Comparison of ENCODE assay signal across 8 cellular contexts in genomic region chr16:28845173-28846079, GRCh38. TPM values are rescaled to one million over a fixed set of nuclear protein-coding genes. Genes with fewer than 3 reads are reported as not detected.
DNase-seq lines count a peak whose midpoint lies in the region; ATAC-seq and TF ChIP-seq lines count a peak whose summit lies in the region.

No MANE protein-coding gene starts in this region.

- no peaks in the 10 kb centered on the region for H3K27me3 Mint-ChIP-seq in stimulated activated naive CD8-positive, alpha-beta T cell treated with anti-CD3 and anti-CD28 coated beads, Interleukin-15, amount 100 ng/mL, for 72 hours

- H3K79me2 ChIP-seq in OCI-LY7 (ENCODE audit: insufficient read depth, low read depth, low read length) (peaks cover 31% of the 10 kb centered on the region), mammary epithelial cell (ENCODE audit: insufficient read depth, low read length) (peaks cover 41% of the 10 kb centered on the region)

- intact Hi-C loops in OCI-LY7 (cut with micrococcal nuclease; ENCODE audit: unreplicated experiment) (no loop called here), mammary epithelial cell (cut with micrococcal nuclease) (loop anchor here (1.0 to 2.0 kb wide), 4 partner anchors 18 to 99 kb away; partner anchors contain the start of genes RABEP2 and SH2B1), right lobe of liver (cut with DNase I) (no loop called here)

- H3K4me2 ChIP-seq in OCI-LY7 (ENCODE audit: low read length), result peak overlapping the region; percentile 93
- peak overlapping the region; percentile 82 for H3K4me2 ChIP-seq in mammary epithelial cell (ENCODE audit: insufficient read depth, low read depth, low read length)

- 5% methylated on average over 25 of the region's 28 CpGs for WGBS in mammary epithelial cell (ENCODE audit: low coverage, missing lambda C conversion rate)
- WGBS in right lobe of liver (ENCODE audit: insufficient coverage, low coverage, low lambda C conversion rate, missing lambda C conversion rate), result 13% methylated on average over 21 of the region's 28 CpGs

- no peaks in the 10 kb centered on the region for H3K9me3 ChIP-seq in OCI-LY7 (ENCODE audit: low read length)
- H3K9me3 ChIP-seq in mammary epithelial cell (replicated peaks; ENCODE audit: insufficient read depth, low read length), result no peaks in the 10 kb centered on the region
- no peaks in the 10 kb centered on the region for H3K9me3 ChIP-seq in right lobe of liver

- in situ Hi-C loops in Caki2 (cut with HindIII; ENCODE audit: low pct_unique_long_range_greater_than_20kb, low sequenced_read_pairs), result no loop called here
- in situ Hi-C loops in mammary epithelial cell (cut with MboI; ENCODE audit: low sequenced_read_pairs in 2 of 2), result no loop called here

- H2AFZ ChIP-seq in OCI-LY7 (ENCODE audit: low read length) (0 out of 2 replicates have a peak overlapping the region, but pooled peaks have one; percentile 19), mammary epithelial cell (ENCODE audit: low read depth, low read length) (peak overlapping the region; percentile 80)

- peak overlapping the region; percentile 98 to 99 for H3K27ac Mint-ChIP-seq in stimulated activated naive CD8-positive, alpha-beta T cell treated with anti-CD3 and anti-CD28 coated beads, Interleukin-15, amount 100 ng/mL, for 72 hours

- H3K27me3 ChIP-seq in H7 (ENCODE audit: control insufficient read depth, insufficient read depth, low read length), result no peaks in the 10 kb centered on the region
- H3K27me3 ChIP-seq in mammary epithelial cell (ENCODE audit: insufficient read depth, low read length), result no peaks in the 10 kb centered on the region
- no peaks in the 10 kb centered on the region for H3K27me3 ChIP-seq in right lobe of liver

- CTCF ChIA-PET in OCI-LY7 (lab: Charles Lee; ENCODE audit: unreplicated experiment), result interaction anchor here (1.3 kb wide), 1 partner anchor 17 kb away, joined by 3 read pairs; no protein-coding TSS in a partner anchor
- CTCF ChIA-PET in mammary epithelial cell (lab: Charles Lee; ENCODE audit: low non-redundant PET), result interaction anchor here (0.6 kb wide), 1 partner anchor 11 kb away, joined by 3 read pairs; no protein-coding TSS in a partner anchor

- H3K9ac ChIP-seq in mammary epithelial cell (ENCODE audit: insufficient read depth, low read length), result peak overlapping the region; percentile 74

- peak in 3 of 4 donors; percentile 24 to 35 (median 25) for ATAC-seq in right lobe of liver
- peak; percentile 1 for ATAC-seq in stimulated activated naive CD8-positive, alpha-beta T cell treated with anti-CD3 and anti-CD28 coated beads, Interleukin-15, amount 100 ng/mL, for 72 hours
- no peak for ATAC-seq in HG03565 (IDR thresholded peaks at IDR 0.05; ENCODE audit: unreplicated experiment)
- no peak for ATAC-seq in GM21360 (IDR thresholded peaks at IDR 0.05; ENCODE audit: unreplicated experiment)

- H3K4me3 ChIP-seq in H7 (ENCODE audit: insufficient read depth, low read depth, low read length) (peak overlapping the region; percentile 97), OCI-LY7 (ENCODE audit: low read depth, low read length, poor library complexity, severe bottlenecking) (peak overlapping the region; percentile 95), mammary epithelial cell (replicated peaks in 1 of 3; ENCODE audit: insufficient read depth in 1 of 3, low read depth in 2 of 3, low read length in 3 of 3) (peak overlapping the region; percentile 69 to 92 (median 89)), right lobe of liver (peak overlapping the region; percentile 81 to 99 (median 86))

- peaks cover 46% of the 10 kb centered on the region for H3K4me1 Mint-ChIP-seq in stimulated activated naive CD8-positive, alpha-beta T cell treated with anti-CD3 and anti-CD28 coated beads, Interleukin-15, amount 100 ng/mL, for 72 hours

- POLR2A ChIA-PET in OCI-LY7 (lab: Charles Lee), result interaction anchor here (0.9 to 2.9 kb wide), 5 partner anchors 17 to 99 kb away, joined by 3 to 17 read pairs (median 4); partner anchors contain the start of gene ATXN2L

- no peak for TF ChIP-seq POLR2A in right lobe of liver (IDR thresholded peaks at IDR 0.05)

- H4K20me1 ChIP-seq in OCI-LY7 (ENCODE audit: insufficient read depth, low read length) (peaks cover 10% of the 10 kb centered on the region), mammary epithelial cell (ENCODE audit: insufficient read depth, low read length) (no peaks in the 10 kb centered on the region)

- peak overlapping the region; percentile 95 to 98 for H3K4me3 Mint-ChIP-seq in stimulated activated naive CD8-positive, alpha-beta T cell treated with anti-CD3 and anti-CD28 coated beads, Interleukin-15, amount 100 ng/mL, for 72 hours

- H3K9me2 ChIP-seq in OCI-LY7 (ENCODE audit: insufficient read depth, low read length), result no peaks in the 10 kb centered on the region

- H3K36me3 ChIP-seq in H7 (replicated peaks; ENCODE audit: control insufficient read depth, insufficient read depth, low read length) (peaks cover 23% of the 10 kb centered on the region), OCI-LY7 (ENCODE audit: insufficient read depth, low read length) (peaks cover 47% of the 10 kb centered on the region), mammary epithelial cell (ENCODE audit: insufficient read depth, low read length) (peaks cover 25% of the 10 kb centered on the region), right lobe of liver (peaks cover 0 to 34% (median 12%) of the 10 kb centered on the region in 4 donors)

- H3K9me3 Mint-ChIP-seq in stimulated activated naive CD8-positive, alpha-beta T cell treated with anti-CD3 and anti-CD28 coated beads, Interleukin-15, amount 100 ng/mL, for 72 hours, result no peaks in the 10 kb centered on the region

- peak overlapping the region; percentile 50 for H3K27ac ChIP-seq in OCI-LY7 (ENCODE audit: low read depth, low read length, poor library complexity, severe bottlenecking)
- peak overlapping the region; percentile 46 for H3K27ac ChIP-seq in mammary epithelial cell (ENCODE audit: insufficient read depth, low read depth, low read length)
- peak overlapping the region; percentile 12 to 84 (median 50) for H3K27ac ChIP-seq in right lobe of liver

- BruUV-seq in OCI-LY7 (replicated peaks; lab: Mats Ljungman, UMichigan), result no TSS peak
- BruUV-seq in mammary epithelial cell (replicated peaks; lab: Mats Ljungman, UMichigan), result no TSS peak

- TF ChIP-seq CTCF in OCI-LY7 (conservative IDR thresholded peaks at IDR 0.05; ENCODE audit: low read length) (no peak), mammary epithelial cell (conservative IDR thresholded peaks at IDR 0.05 in 1 of 2, IDR thresholded peaks at IDR 0.05 in 1 of 2; ENCODE audit: extremely low read depth in 1 of 2, insufficient read depth in 1 of 2, low read depth in 1 of 2, low read length in 2 of 2) (no peak), right lobe of liver (IDR thresholded peaks at IDR 0.05) (no peak)

- DNase-seq in Caki2 (ENCODE audit: low read depth), result peak; percentile 74
- peak; percentile 69 for DNase-seq in H7
- peak; percentile 65 for DNase-seq in OCI-LY7 (ENCODE audit: low spot score)
- DNase-seq in mammary epithelial cell, result peak; percentile 68
- no peak for DNase-seq in right lobe of liver
- no peak for DNase-seq in stimulated activated naive CD8-positive, alpha-beta T cell treated with anti-CD3 and anti-CD28 coated beads, Interleukin-15, amount 100 ng/mL, for 72 hours

- dilution Hi-C loops in mammary epithelial cell (cut with HindIII; ENCODE audit: low sequenced_read_pairs), result no loop called here

- H3K4me1 ChIP-seq in OCI-LY7 (ENCODE audit: insufficient read depth, low read length, poor library complexity, severe bottlenecking) (peaks cover 17% of the 10 kb centered on the region), mammary epithelial cell (ENCODE audit: insufficient read depth, low read length) (peaks cover 9% of the 10 kb centered on the region), right lobe of liver (peaks cover 0 to 12% (median 7%) of the 10 kb centered on the region in 4 donors)

RNA-seq across cellular contexts. Expression of gene TUFM, which starts 0.7 kb away (rescaled TPM):
- 149 and 151 TPM in 2 replicates for total RNA-seq in Caki2 (2014; rRNA removed; shearing (Covaris generic); ENCODE audit: low replicate concordance)
- 299 and 301 TPM in 2 replicates for total RNA-seq in H7 (2014; rRNA removed; shearing (Covaris generic))
- total RNA-seq in OCI-LY7 (2014; rRNA removed; shearing (Covaris generic)), result 160 and 184 TPM in 2 replicates
- total RNA-seq in OCI-LY7 (2022) (176 and 211 TPM in 2 replicates), mammary epithelial cell (100 to 1,000 TPM in 1 of 2 donors, 10 to 100 TPM in 1; 94.9 to 142 TPM), right lobe of liver (100 to 1,000 TPM; 103 to 169 (median 141) TPM)
- polyA plus RNA-seq in mammary epithelial cell, result 144 TPM
- polyA minus RNA-seq in mammary epithelial cell, result 126 TPM

RNA-seq across cellular contexts. Expression of gene SH2B1, which starts 18.2 kb away (rescaled TPM):
- total RNA-seq in Caki2 (2014; rRNA removed; shearing (Covaris generic); ENCODE audit: low replicate concordance), result 18.0 and 28.4 TPM in 2 replicates
- total RNA-seq in H7 (2014; rRNA removed; shearing (Covaris generic)), result 38.9 and 40.0 TPM in 2 replicates
- total RNA-seq in OCI-LY7 (2014; rRNA removed; shearing (Covaris generic)), result 29.8 and 59.8 TPM in 2 replicates
- 76.5 and 92.9 TPM in 2 replicates for total RNA-seq in OCI-LY7 (2022)
- total RNA-seq in mammary epithelial cell, result 10 to 100 TPM; 12.0 to 40.6 TPM
- polyA plus RNA-seq in mammary epithelial cell, result 18.2 TPM
- polyA minus RNA-seq in mammary epithelial cell, result 14.9 TPM
- 10 to 100 TPM; 13.2 to 27.1 (median 20.6) TPM for total RNA-seq in right lobe of liver

RNA-seq across cellular contexts. Expression of gene ATXN2L, which starts 22.6 kb away (rescaled TPM):
- total RNA-seq in Caki2 (2014; rRNA removed; shearing (Covaris generic); ENCODE audit: low replicate concordance), result 16.6 and 20.2 TPM in 2 replicates
- total RNA-seq in H7 (2014; rRNA removed; shearing (Covaris generic)), result 77.9 and 88.4 TPM in 2 replicates
- 108 and 109 TPM in 2 replicates for total RNA-seq in OCI-LY7 (2014; rRNA removed; shearing (Covaris generic))
- 451 and 487 TPM in 2 replicates for total RNA-seq in OCI-LY7 (2022)
- total RNA-seq in mammary epithelial cell, result 100 to 1,000 TPM in 1 of 2 donors, 10 to 100 TPM in 1; 80.5 to 247 TPM
- polyA plus RNA-seq in mammary epithelial cell, result 33.5 TPM
- polyA minus RNA-seq in mammary epithelial cell, result 123 TPM
- total RNA-seq in right lobe of liver, result 10 to 100 TPM; 40.5 to 78.1 (median 57.2) TPM

RNA-seq across cellular contexts. Expression of gene ATP2A1, which starts 32.9 kb away (rescaled TPM):
- total RNA-seq in Caki2 (2014; rRNA removed; shearing (Covaris generic); ENCODE audit: low replicate concordance), result 0.12 and 0.71 TPM in 2 replicates
- 0.10 and 1.0 TPM in 2 replicates for total RNA-seq in H7 (2014; rRNA removed; shearing (Covaris generic))
- total RNA-seq in OCI-LY7 (2014; rRNA removed; shearing (Covaris generic)), result 1.0 and 5.0 TPM in 2 replicates
- total RNA-seq in OCI-LY7 (2022) (4.4 and 5.0 TPM in 2 replicates), mammary epithelial cell (1 to 10 TPM in 1 of 2 donors, under 1 TPM in 1; 0.17 to 1.2 TPM), right lobe of liver (1 to 10 TPM in 2 of 6 experiments, under 1 TPM in 4; 0.42 to 3.6 (median 0.77) TPM)
- polyA plus RNA-seq in mammary epithelial cell, result 0.43 TPM
- polyA minus RNA-seq in mammary epithelial cell, result not detected

Comparison
In these comparisons a context has a peak if more than half of its experiments do, and no peak if none do; other contexts are left out.
1. DNase-seq: peak in Caki2 (single experiment), H7 (single experiment), OCI-LY7 (single experiment) and mammary epithelial cell (single experiment); none in right lobe of liver (0 of 3) and stimulated activated naive CD8-positive, alpha-beta T cell treated with anti-CD3 and anti-CD28 coated beads, Interleukin-15, amount 100 ng/mL, for 72 hours (0 of 2).
2. ATAC-seq: peak in right lobe of liver (3 of 4) and stimulated activated naive CD8-positive, alpha-beta T cell treated with anti-CD3 and anti-CD28 coated beads, Interleukin-15, amount 100 ng/mL, for 72 hours (single experiment); none in HG03565 (single experiment) and GM21360 (single experiment).
3. Peak in every context shown above with its lines, with median percentiles within 50 percentile points of each other: H3K4me3 ChIP-seq and H3K27ac ChIP-seq.